9 cellular contexts compared by ENCODE assay signal in genomic region chr10:56606202-56606601, GRCh38.
"Had no signal": no experiment of that assay in that cellular context is flagged by ENCODE, and none has a peak within 500 bp of the region (broad histone marks: within the 10 kb centered on the region; RNA-seq: fewer than 3 reads in every experiment).

No MANE protein-coding gene starts in this region.

- H2AFZ ChIP-seq: GM23338 had no signal

- DNase-seq: H9, HCEC 1CT, IMR-90, KG1 had no signal

- H3K27ac Mint-ChIP-seq: GM23338, H9 had no signal

- H3K4me2 ChIP-seq: GM23338 had no signal

- FAIRE-seq: H1, H54, HTR-8/SVneo, K562 had no signal

- ATAC-seq: K562 had no signal

- H3K9me3 Mint-ChIP-seq: GM23338, H9 had no signal

- H3K4me3 Mint-ChIP-seq: GM23338, H9 had no signal

- H3K4me3 ChIP-seq: GM23338, K562 had no signal
